ENCODE assay signal across 27 cellular contexts in genomic region chr22:35292786-35293185, GRCh38. TPM values are rescaled to one million over a fixed set of nuclear protein-coding genes. Genes with fewer than 3 reads are reported as not detected.
A peak's percentile ranks its signal among the peaks of the same experiment; 100 is the strongest.
DNase-seq lines count a peak whose midpoint lies in the region; ATAC-seq, FAIRE-seq and TF ChIP-seq lines count a peak whose summit lies in the region.
"Had no signal": no experiment of that assay in that cellular context is flagged by ENCODE, and none has a peak within 500 bp of the region (broad histone marks: within the 10 kb centered on the region; RNA-seq: fewer than 3 reads in every experiment).

No MANE protein-coding gene starts in this region.

- H3K27ac ChIP-seq in sigmoid colon: peak overlapping the region in 3 of 4 donors; percentile 9 to 66 (median 65)
- H3K27ac ChIP-seq: HL-60, SJCRH30 had no signal

- H3K36me3 ChIP-seq in adipocyte (ENCODE audit: control insufficient read depth, insufficient read depth, low read length, severe bottlenecking) (peaks cover 87% of the 10 kb centered on the region), sigmoid colon (peaks cover 14 to 76% (median 35%) of the 10 kb centered on the region in 4 donors)

- DNase-seq in GM18507 (ENCODE audit: extremely low spot score, insufficient read length, low read depth) (no peak), adipocyte (ENCODE audit: low read depth) (peak; percentile 13), kidney tubule cell (ENCODE audit: low spot score) (peak; percentile 56), sigmoid colon (no peak), T-helper 2 cell (no peak), H4 (ENCODE audit: low spot score) (no peak), ecto neural progenitor cell (ENCODE audit: low spot score) (no peak)
- DNase-seq: 8988T, ACHN, Calu3, DMS79 treated with DMSO at 0.1 percent for 48 hours, GF-D8, NCI-H1092 treated with DMSO at 0.1 percent for 48 hours, NCI-H1436, NCI-H187 treated with DMSO at 0.1 percent for 48 hours, NCI-H2171 treated with DMSO at 0.1 percent for 48 hours, NCI-H345, NCI-H510A treated with DMSO at 0.1 percent for 48 hours, NCI-H748 treated with DMSO at 0.1 percent for 48 hours, SJCRH30 had no signal

- no peaks in the 10 kb centered on the region for H3K27me3 ChIP-seq in adipocyte (replicated peaks; ENCODE audit: control insufficient read depth, insufficient read depth, low read length)
- no peaks in the 10 kb centered on the region for H3K27me3 ChIP-seq in sigmoid colon
- H3K27me3 ChIP-seq: SJCRH30 had no signal

- TF ChIP-seq POLR2A in sigmoid colon (IDR thresholded peaks at IDR 0.05): no peak

- H3K4me3 ChIP-seq in adipocyte (ENCODE audit: low read length) (no peak overlapping the region), sigmoid colon (no peak overlapping the region)
- H3K4me3 ChIP-seq: SJCRH30 had no signal

- no peak overlapping the region for H3K9ac ChIP-seq in adipocyte (ENCODE audit: low read length)

- intact Hi-C loops in sigmoid colon (cut with DNase I): no loop called here

- no peaks in the 10 kb centered on the region for H3K9me3 ChIP-seq in adipocyte (ENCODE audit: control insufficient read depth, low read length)
- no peaks in the 10 kb centered on the region for H3K9me3 ChIP-seq in sigmoid colon
- H3K9me3 ChIP-seq: SJCRH30 had no signal

- TF ChIP-seq CTCF in sigmoid colon (IDR thresholded peaks at IDR 0.05): no peak

- peak; percentile 21 for FAIRE-seq in GM18507 (lab: Jason Lieb, UNC)
- FAIRE-seq: GM12891, GM19239, H1 had no signal

- no peak for TF ChIP-seq EP300 in sigmoid colon (IDR thresholded peaks at IDR 0.05)

- H3K4me1 ChIP-seq in adipocyte (ENCODE audit: control insufficient read depth, insufficient read depth, low read length): no peaks in the 10 kb centered on the region
- peaks cover 0 to 12% (median 0%) of the 10 kb centered on the region in 4 donors for H3K4me1 ChIP-seq in sigmoid colon
- H3K4me1 ChIP-seq: SJCRH30 had no signal

- 97% methylated on average over 3 of the region's 3 CpGs for WGBS in sigmoid colon, 2 donors

- no peak for ATAC-seq in GM18870 (IDR thresholded peaks at IDR 0.05; ENCODE audit: unreplicated experiment)
- ATAC-seq: HCT116, Right ventricle myocardium inferior had no signal

RNA-seq across cellular contexts. Expression of gene TOM1, which starts 6.9 kb away (rescaled TPM):
- total RNA-seq in sigmoid colon: 10 to 100 TPM; 32.5 to 66.5 (median 48.5) TPM
- polyA plus RNA-seq in sigmoid colon: 10 to 100 TPM; 48.6 to 56.7 (median 53.2) TPM
- total RNA-seq in H4 (2014; rRNA removed; shearing (Covaris generic)): 29.8 and 49.1 TPM in 2 replicates

RNA-seq across cellular contexts. Expression of gene HMGXB4, which starts 35.5 kb away (rescaled TPM):
- 10 to 100 TPM; 14.8 to 20.9 (median 16.9) TPM for total RNA-seq in sigmoid colon
- 10 to 100 TPM in 2 of 3 donors, 1 to 10 TPM in 1; 9.7 to 11.8 (median 10.8) TPM for polyA plus RNA-seq in sigmoid colon
- total RNA-seq in H4 (2014; rRNA removed; shearing (Covaris generic)): 3.3 and 10.2 TPM in 2 replicates

Comparison
In these comparisons a context has a peak if more than half of its experiments do, and no peak if none do; other contexts are left out.
1. DNase-seq: peak in adipocyte (single experiment) and kidney tubule cell (single experiment); none in GM18507 (single experiment), sigmoid colon (single experiment), T-helper 2 cell (0 of 5), H4 (single experiment) and ecto neural progenitor cell (single experiment).